In the genomic region with DNA sequence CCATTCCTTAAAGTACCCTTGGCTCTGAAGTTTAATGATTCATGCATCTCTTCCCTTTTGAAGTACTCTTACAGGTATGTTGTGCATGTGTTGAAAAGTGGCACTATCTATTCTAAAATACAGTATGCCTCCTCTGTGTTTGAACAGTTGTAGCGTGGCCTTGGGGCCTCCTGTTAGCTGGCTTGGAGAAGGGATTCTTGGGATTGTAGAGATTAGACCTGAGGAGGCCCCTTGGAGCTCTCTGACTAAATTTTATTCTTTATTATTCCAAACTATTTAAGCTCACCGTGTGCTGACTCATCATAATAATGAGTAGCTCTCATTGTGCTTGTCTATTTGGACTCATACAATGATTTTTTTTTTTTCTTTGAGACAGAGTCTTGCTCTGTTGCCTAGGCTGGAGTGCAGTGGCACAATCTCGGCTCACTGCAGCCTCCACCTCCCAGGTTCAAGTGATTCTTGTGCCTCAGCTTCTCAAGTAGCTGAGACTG, we compare ENCODE assay signal across 2 cellular contexts.
TF ChIP-seq lines count a peak whose summit lies in the region.

No MANE protein-coding gene starts in this region.

TF ChIP-seq in HepG2, 621 proteins besides CTCF, POLR2A, EP300 and RAD21:
- TF ChIP-seq HCFC1 (IDR thresholded peaks at IDR 0.05; ENCODE audit: low read depth, low read length) (no peak), MAFF (IDR thresholded peaks at IDR 0.05; ENCODE audit: low read depth, low read length) (peak; percentile 93), MAFK (conservative IDR thresholded peaks at IDR 0.05 in 1 of 2, IDR thresholded peaks at IDR 0.05 in 1 of 2; ENCODE audit: low read length in 2 of 2) (peak; percentile 93 to 95)

TF ChIP-seq in H1, 55 proteins besides CTCF, POLR2A, EP300 and RAD21:
- peak; percentile 16; the same call in 1 of the 2 replicates for TF ChIP-seq MAFK (IDR thresholded peaks at IDR 0.05; ENCODE audit: low read depth, low read length)
- TF ChIP-seq TCF12 (IDR thresholded peaks at IDR 0.05; ENCODE audit: low read depth, low read length) = no peak
- no peak for TF ChIP-seq CTBP2 (IDR thresholded peaks at IDR 0.05; ENCODE audit: borderline replicate concordance, insufficient read depth, insufficient read length, low read length)
